ENCODE assay signal across 27 cellular contexts in the genomic region with DNA sequence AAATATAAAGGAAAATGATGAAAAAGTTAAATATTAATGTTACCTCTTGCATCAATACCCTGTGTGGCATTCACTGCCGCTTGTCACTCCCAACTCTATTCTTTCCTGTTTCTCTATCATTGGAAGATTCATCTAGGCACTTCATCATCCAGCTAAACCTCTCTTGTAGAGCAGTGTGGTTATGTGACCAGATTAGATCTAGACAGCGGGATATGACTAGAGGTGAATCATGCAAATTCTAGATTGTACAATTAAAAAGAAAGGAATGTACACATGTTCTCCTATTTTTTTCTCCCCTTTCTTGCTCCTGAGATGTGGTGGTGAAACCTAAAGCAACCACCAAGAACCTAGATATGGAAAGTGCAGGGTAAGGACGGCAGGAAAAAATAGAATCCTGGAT.
DNase-seq lines count a peak whose midpoint lies in the region; ATAC-seq, FAIRE-seq and TF ChIP-seq lines count a peak whose summit lies in the region.
"Had no signal": no experiment of that assay in that cellular context is flagged by ENCODE, and none has a peak within 500 bp of the region (broad histone marks: within the 10 kb centered on the region; RNA-seq: fewer than 3 reads in every experiment).

No MANE protein-coding gene starts in this region.

- DNase-seq in EH (ENCODE audit: low read depth) (peak; percentile 53), IMR-90 (peak; percentile 3), astrocyte of the hippocampus (ENCODE audit: low read depth, low spot score) (peak; percentile 13), kidney glomerular epithelial cell (lab: John Stamatoyannopoulos, UW) (peak; percentile 3), NCI-H1105 (lab: John Stamatoyannopoulos, UW) (no peak), HTR-8/SVneo (ENCODE audit: insufficient read length, low spot score) (no peak), hypothalamus (lab: John Stamatoyannopoulos, UW) (no peak), T-helper 17 cell (no peak)
- DNase-seq: activated CD4-positive, alpha-beta T cell treated with anti-CD3 and anti-CD28 coated beads, Interleukin-2, amount 50 U/mL, for 1 hour; activated CD8-positive, alpha-beta memory T cell treated with anti-CD3 and anti-CD28 coated beads, Interleukin-2, amount 50 U/mL, for 48 hours; activated gamma-delta T cell treated with Interleukin-2 at 50 U/mL for 16 hours; adrenal gland; caudate nucleus; DMS79; dorsolateral prefrontal cortex; erythroblast; left ventricle myocardium superior; MM.1S; NCI-H1436 treated with DMSO at 0.1 percent for 48 hours; NCI-H2171 treated with DMSO at 0.1 percent for 48 hours; NCI-H69; psoas muscle; SJCRH30; small intestine; stimulated activated naive CD4-positive, alpha-beta T cell; WERI-Rb-1 had no signal

- H2BK20ac ChIP-seq in IMR-90 (ENCODE audit: low read depth, low read length) = no peak overlapping the region

- no peak overlapping the region for H3K27ac Mint-ChIP-seq in T-helper 17 cell

- peaks cover 23% of the 10 kb centered on the region for H3K27me3 Mint-ChIP-seq in T-helper 17 cell

- TF ChIP-seq RAD21 in IMR-90 (IDR thresholded peaks at IDR 0.05; ENCODE audit: low read length) = no peak

- no peak overlapping the region for H3K14ac ChIP-seq in IMR-90 (replicated peaks; ENCODE audit: low read depth, low read length)

- no peak overlapping the region for H2BK15ac ChIP-seq in IMR-90 (ENCODE audit: low read depth, low read length)

- no peaks in the 10 kb centered on the region for H3K79me1 ChIP-seq in IMR-90 (ENCODE audit: low read depth in 1 of 2, low read length in 2 of 2)

- H2AFZ ChIP-seq in IMR-90 (replicated peaks; ENCODE audit: low read length, poor library complexity) = no peak overlapping the region

- FAIRE-seq in HTR-8/SVneo (lab: Jason Lieb, UNC) = no peak
- FAIRE-seq: small intestine had no signal

- H4K20me1 ChIP-seq in IMR-90 (ENCODE audit: insufficient read depth, low read length) = no peaks in the 10 kb centered on the region

- dilution Hi-C loops in IMR-90 (cut with HindIII; ENCODE audit: low sequenced_read_pairs, unreplicated experiment) = no loop called here

- CTCF ChIA-PET in IMR-90 (lab: Yijun Ruan, JAX) = no interaction called here

- no peak overlapping the region for H3K18ac ChIP-seq in IMR-90 (ENCODE audit: low read depth, low read length)

- H4K91ac ChIP-seq in IMR-90 (ENCODE audit: insufficient read depth, low read depth, low read length) = no peak overlapping the region

- ATAC-seq in IMR-90 (ENCODE audit: low read depth) = no peak
- no peak for ATAC-seq in T-helper 17 cell
- ATAC-seq: HCT116, left ventricle myocardium superior, psoas muscle had no signal

- no TSS peak for BruUV-seq in IMR-90 (replicated peaks; lab: Mats Ljungman, UMichigan)

- no peak overlapping the region for H3K4me3 Mint-ChIP-seq in T-helper 17 cell

- H3K4me1 ChIP-seq in IMR-90 (ENCODE audit: control insufficient read depth, insufficient read depth, low read length) = no peaks in the 10 kb centered on the region
- H3K4me1 ChIP-seq: adrenal gland, psoas muscle, SJCRH30 had no signal

- H3K27ac ChIP-seq in IMR-90 (ENCODE audit: insufficient read depth, low read length) = no peak overlapping the region
- H3K27ac ChIP-seq: adrenal gland, dorsolateral prefrontal cortex, psoas muscle, SJCRH30, WERI-Rb-1 had no signal

- no peak overlapping the region for H4K8ac ChIP-seq in IMR-90 (ENCODE audit: low read depth in 2 of 2, low read length in 2 of 2)

- intact Hi-C loops in IMR-90 (cut with micrococcal nuclease) = no loop called here

- H3K23ac ChIP-seq in IMR-90 (ENCODE audit: low read depth, low read length) = no peak overlapping the region

- H3K36me3 Mint-ChIP-seq in T-helper 17 cell (ENCODE audit: low read depth) = no peaks in the 10 kb centered on the region

- H3K4me3 ChIP-seq in IMR-90 (ENCODE audit: insufficient read depth, low read depth, low read length) = no peak overlapping the region
- H3K4me3 ChIP-seq: adrenal gland, dorsolateral prefrontal cortex, psoas muscle, SJCRH30 had no signal

- TF ChIP-seq CTCF in IMR-90 (conservative IDR thresholded peaks at IDR 0.05; ENCODE audit: low read depth, low read length) = no peak

- H3K4me2 ChIP-seq in IMR-90 (ENCODE audit: low read depth, low read length) = no peak overlapping the region

- H4K5ac ChIP-seq in IMR-90 (ENCODE audit: low read depth, low read length) = no peak overlapping the region

- no peaks in the 10 kb centered on the region for H3K27me3 ChIP-seq in IMR-90 (ENCODE audit: control insufficient read depth, insufficient read depth, low read length)
- H3K27me3 ChIP-seq: adrenal gland, dorsolateral prefrontal cortex, SJCRH30 had no signal

- WGBS in IMR-90 (ENCODE audit: extremely low coverage in 2 of 2, insufficient read length in 1 of 2), 2 experiments = no CpG with 5 or more reads among the region's 3 CpGs

- H2AK9ac ChIP-seq in IMR-90 (replicated peaks; ENCODE audit: low read depth, low read length, poor library complexity) = no peak overlapping the region

- H3K4me1 Mint-ChIP-seq in T-helper 17 cell = no peaks in the 10 kb centered on the region

- H2BK5ac ChIP-seq in IMR-90 (ENCODE audit: low read depth, low read length, poor library complexity, severe bottlenecking) = no peak overlapping the region

- in situ Hi-C loops in IMR-90 (cut with MboI; ENCODE audit: low sequenced_read_pairs) = no loop called here

- no peaks in the 10 kb centered on the region for H3K9me1 ChIP-seq in IMR-90 (ENCODE audit: insufficient read depth, low read length)

- H3K36me3 ChIP-seq in IMR-90 (ENCODE audit: control insufficient read depth, insufficient read depth, low read length) = no peaks in the 10 kb centered on the region
- H3K36me3 ChIP-seq: adrenal gland, SJCRH30, WERI-Rb-1 had no signal

- H3K9ac ChIP-seq in IMR-90 (ENCODE audit: low read depth, low read length) = no peak overlapping the region

- H3K56ac ChIP-seq in IMR-90 (ENCODE audit: extremely low read depth, insufficient read depth, low read length) = no peak overlapping the region

- no peak overlapping the region for H2AK5ac ChIP-seq in IMR-90 (ENCODE audit: low read depth, low read length)

- POLR2A ChIA-PET in IMR-90 (lab: Charles Lee; ENCODE audit: unreplicated experiment) = no interaction called here

- no peak for TF ChIP-seq POLR2A in IMR-90 (IDR thresholded peaks at IDR 0.05; ENCODE audit: low read depth, low read length)

- H3K9me3 ChIP-seq in IMR-90 (ENCODE audit: control insufficient read depth, insufficient read depth, low read length) (no peaks in the 10 kb centered on the region), T-helper 17 cell (ENCODE audit: control insufficient read depth, low read length, poor library complexity, severe bottlenecking) (no peaks in the 10 kb centered on the region)
- H3K9me3 ChIP-seq: adrenal gland, SJCRH30 had no signal

- H2BK120ac ChIP-seq in IMR-90 (ENCODE audit: low read depth, low read length) = no peak overlapping the region

- H3K4ac ChIP-seq in IMR-90 (ENCODE audit: low read depth, low read length) = no peak overlapping the region

TF ChIP-seq in IMR-90, 13 proteins besides CTCF, POLR2A, EP300 and RAD21:
- TF ChIP-seq SMC3 (IDR thresholded peaks at IDR 0.05; ENCODE audit: low read depth, low read length) (no peak), CHD1 (IDR thresholded peaks at IDR 0.05; ENCODE audit: low read depth, low read length) (no peak), NFE2L2 (IDR thresholded peaks at IDR 0.05; ENCODE audit: low read depth, low read length) (no peak), BHLHE40 (IDR thresholded peaks at IDR 0.05; ENCODE audit: low read depth, low read length) (no peak), CEBPB (IDR thresholded peaks at IDR 0.05; ENCODE audit: low read depth, low read length) (no peak), FOS (IDR thresholded peaks at IDR 0.05; ENCODE audit: low read depth, low read length) (no peak), RCOR1 (IDR thresholded peaks at IDR 0.05; ENCODE audit: insufficient replicate concordance, low read length) (no peak), MAZ (IDR thresholded peaks at IDR 0.05; ENCODE audit: borderline replicate concordance, low read depth, low read length) (no peak), RFX5 (IDR thresholded peaks at IDR 0.05; ENCODE audit: low read depth, low read length) (no peak), MAFK (IDR thresholded peaks at IDR 0.05; ENCODE audit: low read depth, low read length) (no peak)
- TF ChIP-seq, protein P1, sequence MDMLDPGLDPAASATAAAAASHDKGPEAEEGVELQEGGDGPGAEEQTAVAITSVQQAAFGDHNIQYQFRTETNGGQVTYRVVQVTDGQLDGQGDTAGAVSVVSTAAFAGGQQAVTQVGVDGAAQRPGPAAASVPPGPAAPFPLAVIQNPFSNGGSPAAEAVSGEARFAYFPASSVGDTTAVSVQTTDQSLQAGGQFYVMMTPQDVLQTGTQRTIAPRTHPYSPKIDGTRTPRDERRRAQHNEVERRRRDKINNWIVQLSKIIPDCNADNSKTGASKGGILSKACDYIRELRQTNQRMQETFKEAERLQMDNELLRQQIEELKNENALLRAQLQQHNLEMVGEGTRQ (IDR thresholded peaks at IDR 0.05; ENCODE audit: low read depth, low read length) = no peak
- TF ChIP-seq, protein P2, sequence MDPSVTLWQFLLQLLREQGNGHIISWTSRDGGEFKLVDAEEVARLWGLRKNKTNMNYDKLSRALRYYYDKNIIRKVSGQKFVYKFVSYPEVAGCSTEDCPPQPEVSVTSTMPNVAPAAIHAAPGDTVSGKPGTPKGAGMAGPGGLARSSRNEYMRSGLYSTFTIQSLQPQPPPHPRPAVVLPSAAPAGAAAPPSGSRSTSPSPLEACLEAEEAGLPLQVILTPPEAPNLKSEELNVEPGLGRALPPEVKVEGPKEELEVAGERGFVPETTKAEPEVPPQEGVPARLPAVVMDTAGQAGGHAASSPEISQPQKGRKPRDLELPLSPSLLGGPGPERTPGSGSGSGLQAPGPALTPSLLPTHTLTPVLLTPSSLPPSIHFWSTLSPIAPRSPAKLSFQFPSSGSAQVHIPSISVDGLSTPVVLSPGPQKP (IDR thresholded peaks at IDR 0.05; ENCODE audit: borderline replicate concordance, low read depth, low read length) = no peak

Comparison
In these comparisons a context has a peak if more than half of its experiments do, and no peak if none do; other contexts are left out.
1. DNase-seq: peak in EH (single experiment), IMR-90 (single experiment), astrocyte of the hippocampus (single experiment) and kidney glomerular epithelial cell (single experiment); none in NCI-H1105 (single experiment), HTR-8/SVneo (single experiment), hypothalamus (0 of 51) and T-helper 17 cell (0 of 3).